Comparison of ENCODE assay signal across 23 cellular contexts in genomic region chr10:494149-494542, GRCh38.
"Had no signal": no experiment of that assay in that cellular context is flagged by ENCODE, and none has a peak within 500 bp of the region (broad histone marks: within the 10 kb centered on the region; RNA-seq: fewer than 3 reads in every experiment).

No MANE protein-coding gene starts in this region.

- H3K27ac ChIP-seq: epithelial cell of prostate, gastrocnemius medialis, lower lobe of right lung, ovary, psoas muscle, right atrium auricular region, thoracic aorta, upper lobe of left lung, vagina had no signal

- H3K27me3 ChIP-seq: gastrocnemius medialis, ovary, right atrium auricular region, upper lobe of left lung, vagina had no signal

- H3K9me3 ChIP-seq: gastrocnemius medialis, lower lobe of right lung, ovary, psoas muscle, right atrium auricular region, thoracic aorta, upper lobe of left lung, vagina had no signal

- H3K4me3 ChIP-seq: gastrocnemius medialis, lower lobe of right lung, ovary, psoas muscle, right atrium auricular region, thoracic aorta, upper lobe of left lung, vagina had no signal

- DNase-seq: activated CD4-positive, alpha-beta memory T cell treated with anti-CD3 and anti-CD28 coated beads, Interleukin-2, amount 10 ng/mL, durations not matched to agents 7 days and 5 days; activated CD4-positive, alpha-beta T cell treated with anti-CD3 and anti-CD28 coated beads for 1 hour; activated CD4-positive, alpha-beta T cell treated with anti-CD3 and anti-CD28 coated beads, Interleukin-2, amount 10 ng/mL, durations not matched to agents 7 days and 5 days; activated CD8-positive, alpha-beta memory T cell treated with anti-CD3 and anti-CD28 coated beads, Interleukin-2, amount 50 U/mL, for 48 hours; activated naive CD4-positive, alpha-beta T cell; activated T-cell treated with anti-CD3 and anti-CD28 coated beads, Interleukin-2, amount 50 U/mL, for 4 hours; effector CD8-positive, alpha-beta T cell; gastrocnemius medialis; hippocampal formation; left colon; lower lobe of right lung; mesendoderm; psoas muscle; stimulated activated CD4-positive, alpha-beta T cell treated with anti-CD3 and anti-CD28 coated beads, Interleukin-2, amount 100 ng/mL, for 48 hours; stimulated activated naive CD8-positive, alpha-beta T cell treated with anti-CD3 and anti-CD28 coated beads, Interleukin-15, Interleukin-2, amounts not matched to agents 100 U/mL and 50 U/mL, for 24 hours; T-helper 2 cell; upper lobe of left lung had no signal

- ATAC-seq: activated naive CD4-positive, alpha-beta T cell treated with anti-CD3 and anti-CD28 coated beads, Interleukin-2, amount 50 U/mL, for 72 hours; activated T-cell treated with anti-CD3 and anti-CD28 coated beads, Interleukin-2, amount 50 U/mL, for 4 hours; gastrocnemius medialis; left colon; lower lobe of right lung; psoas muscle; stimulated activated naive CD8-positive, alpha-beta T cell treated with anti-CD3 and anti-CD28 coated beads, Interleukin-15, Interleukin-2, amounts not matched to agents 100 U/mL and 50 U/mL, for 24 hours had no signal

- H3K36me3 ChIP-seq: gastrocnemius medialis, lower lobe of right lung, ovary, right atrium auricular region, thoracic aorta, upper lobe of left lung, vagina had no signal
